ENCODE assay signal across 8 cellular contexts in the genomic region with DNA sequence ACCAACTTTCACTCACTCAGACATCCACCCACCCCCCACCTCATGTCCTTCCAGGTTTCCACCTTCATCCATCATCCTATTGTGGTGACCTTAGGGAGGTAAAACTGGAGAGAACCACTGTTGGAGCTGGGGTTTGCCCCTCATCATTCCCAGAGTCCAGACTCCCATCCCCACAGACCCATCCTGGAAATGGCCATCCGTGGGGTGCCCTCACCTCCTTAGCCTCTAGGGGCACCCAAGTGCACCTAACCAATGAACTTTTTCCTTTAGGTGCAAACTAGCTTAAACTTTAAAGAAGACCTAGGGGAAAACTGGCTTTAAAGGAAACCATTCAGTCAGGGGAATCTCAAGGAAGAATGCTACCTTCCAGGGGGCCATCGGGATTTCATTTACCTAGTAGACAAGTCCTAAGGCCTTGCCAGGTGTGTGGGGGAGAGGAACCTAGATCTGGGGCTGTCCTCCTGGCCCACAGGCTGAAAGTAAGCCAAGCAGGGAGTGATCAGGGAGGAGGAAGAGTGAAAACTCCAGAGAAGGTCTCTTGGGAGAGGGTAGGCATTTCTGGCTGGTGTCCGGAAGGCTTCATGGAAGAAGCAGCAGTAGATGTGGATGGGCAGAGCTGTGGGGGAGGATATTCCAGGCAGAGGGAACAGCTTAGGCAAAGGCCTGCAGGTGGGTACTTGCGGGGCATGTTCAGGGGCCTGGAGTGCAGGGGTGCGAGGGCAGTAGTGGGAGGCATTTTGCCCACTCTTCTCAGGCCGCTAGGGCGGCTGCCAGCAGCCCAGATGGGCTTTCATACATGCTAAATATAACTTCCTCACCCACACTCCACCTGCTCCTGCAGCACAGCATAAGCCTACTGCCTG. TPM values are rescaled to one million over a fixed set of nuclear protein-coding genes. Genes with fewer than 3 reads are reported as not detected.
DNase-seq lines count a peak whose midpoint lies in the region; ATAC-seq and TF ChIP-seq lines count a peak whose summit lies in the region.

No MANE protein-coding gene starts in this region.

- H4K20me1 ChIP-seq in BLaER1 treated with 17β-estradiol and CSF1 and Interleukin-3, amounts not matched to agents 10 nM and 100 nM: peaks cover 0 to 50% (median 2%) of the 10 kb centered on the region in 11 experiments; a peak in 10 of 22 replicates

- no peak overlapping the region for H3K4me3 Mint-ChIP-seq in stimulated activated effector memory CD8-positive, alpha-beta T cell treated with anti-CD3 and anti-CD28 coated beads, Interleukin-12 subunit alpha, Interleukin-12 subunit beta, amount 100 ng/mL, for 72 hours

- H3K27ac ChIP-seq in BLaER1 treated with 17β-estradiol and CSF1 and Interleukin-3, amounts not matched to agents 10 nM and 100 nM: peak overlapping the region in 5 of 11 experiments; percentile 0 to 52 (median 6); a peak in 4 of 22 replicates
- H3K27ac ChIP-seq in esophagus (ENCODE audit: low read depth in 2 of 2, low read length in 1 of 2): peak overlapping the region; percentile 69 to 90

- H3K9me3 ChIP-seq in BLaER1 treated with 17β-estradiol and CSF1 and Interleukin-3, amounts not matched to agents 10 nM and 100 nM (replicated peaks in 1 of 11): no peaks in the 10 kb centered on the region
- no peaks in the 10 kb centered on the region for H3K9me3 ChIP-seq in esophagus (ENCODE audit: control insufficient read depth in 2 of 2, insufficient read depth in 1 of 2, low read depth in 1 of 2, low read length in 1 of 2)

- DNase-seq in GM20000 (ENCODE audit: low spot score) (peak; percentile 79), UCSD-AML1 (lab: John Stamatoyannopoulos, UW; ENCODE audit: unreplicated experiment) (peak; percentile 29), hypothalamus (lab: John Stamatoyannopoulos, UW) (no peak)
- DNase-seq in stimulated activated effector memory CD8-positive, alpha-beta T cell treated with anti-CD3 and anti-CD28 coated beads, Interleukin-12 subunit alpha, Interleukin-12 subunit beta, amount 100 ng/mL, for 72 hours (ENCODE audit: low spot score in 2 of 2): no peak

- ATAC-seq in stimulated activated effector memory CD8-positive, alpha-beta T cell treated with anti-CD3 and anti-CD28 coated beads, Interleukin-12 subunit alpha, Interleukin-12 subunit beta, amount 100 ng/mL, for 72 hours: no peak
- ATAC-seq in HG02938 (IDR thresholded peaks at IDR 0.05; ENCODE audit: unreplicated experiment) (no peak), GM19467 (IDR thresholded peaks at IDR 0.05; ENCODE audit: unreplicated experiment) (no peak)

- H3K36me3 Mint-ChIP-seq in stimulated activated effector memory CD8-positive, alpha-beta T cell treated with anti-CD3 and anti-CD28 coated beads, Interleukin-12 subunit alpha, Interleukin-12 subunit beta, amount 100 ng/mL, for 72 hours: peaks cover 81% of the 10 kb centered on the region

- no peak overlapping the region for H3K4me3 ChIP-seq in BLaER1 treated with 17β-estradiol and CSF1 and Interleukin-3, amounts not matched to agents 10 nM and 100 nM
- no peak overlapping the region for H3K4me3 ChIP-seq in esophagus (ENCODE audit: low read depth in 1 of 2, low read length in 2 of 2)

- H3K4me1 Mint-ChIP-seq in stimulated activated effector memory CD8-positive, alpha-beta T cell treated with anti-CD3 and anti-CD28 coated beads, Interleukin-12 subunit alpha, Interleukin-12 subunit beta, amount 100 ng/mL, for 72 hours: peaks cover 69% of the 10 kb centered on the region

- H3K4me1 ChIP-seq in BLaER1 treated with 17β-estradiol and CSF1 and Interleukin-3, amounts not matched to agents 10 nM and 100 nM: peaks cover 44 to 76% (median 53%) of the 10 kb centered on the region in 10 experiments
- peaks cover 2 to 35% of the 10 kb centered on the region in 2 donors for H3K4me1 ChIP-seq in esophagus (ENCODE audit: control insufficient read depth in 2 of 2, insufficient read depth in 2 of 2, low read length in 1 of 2)

- peaks cover 5 to 35% (median 15%) of the 10 kb centered on the region in 11 experiments; a peak in 18 of 22 replicates for H3K36me3 ChIP-seq in BLaER1 treated with 17β-estradiol and CSF1 and Interleukin-3, amounts not matched to agents 10 nM and 100 nM
- peaks cover 0 to 3% of the 10 kb centered on the region in 2 donors for H3K36me3 ChIP-seq in esophagus (ENCODE audit: control insufficient read depth in 2 of 2, insufficient read depth in 2 of 2, low read length in 1 of 2)

- H3K27me3 ChIP-seq in BLaER1 treated with 17β-estradiol and CSF1 and Interleukin-3, amounts not matched to agents 10 nM and 100 nM: no peaks in the 10 kb centered on the region
- H3K27me3 ChIP-seq in esophagus (ENCODE audit: control insufficient read depth in 1 of 2, insufficient read depth in 2 of 2, low read length in 2 of 2): no peaks in the 10 kb centered on the region

- H3K9me3 Mint-ChIP-seq in stimulated activated effector memory CD8-positive, alpha-beta T cell treated with anti-CD3 and anti-CD28 coated beads, Interleukin-12 subunit alpha, Interleukin-12 subunit beta, amount 100 ng/mL, for 72 hours: no peaks in the 10 kb centered on the region

- 63 to 65% methylated on average over 7 of the region's 7 CpGs for WGBS in esophagus, 2 donors

- peak overlapping the region; percentile 81 for H3K27ac Mint-ChIP-seq in stimulated activated effector memory CD8-positive, alpha-beta T cell treated with anti-CD3 and anti-CD28 coated beads, Interleukin-12 subunit alpha, Interleukin-12 subunit beta, amount 100 ng/mL, for 72 hours

- peak overlapping the region; percentile 21 to 99 (median 64) for H3K4me2 ChIP-seq in BLaER1 treated with 17β-estradiol and CSF1 and Interleukin-3, amounts not matched to agents 10 nM and 100 nM

- H3K9ac ChIP-seq in BLaER1 treated with 17β-estradiol and CSF1 and Interleukin-3, amounts not matched to agents 10 nM and 100 nM: peak overlapping the region in 5 of 11 experiments; percentile 4 to 49 (median 31); a peak in 8 of 22 replicates

- peak; percentile 54 for TF ChIP-seq CTCF in GM20000 (IDR thresholded peaks at IDR 0.05; ENCODE audit: extremely low read depth, missing control alignments)

RNA-seq across cellular contexts. Expression of a gene that starts 11.6 kb away (rescaled TPM):
- 10 to 100 TPM; 49.7 to 74.5 TPM for polyA plus RNA-seq in esophagus

RNA-seq across cellular contexts. Expression of a gene that starts 15.0 kb away (rescaled TPM):
- under 1 TPM; 0.13 to 0.49 TPM for polyA plus RNA-seq in esophagus

RNA-seq across cellular contexts. Expression of a gene that starts 17.8 kb away (rescaled TPM):
- polyA plus RNA-seq in esophagus: 100 to 1,000 TPM in 1 of 2 donors, 10 to 100 TPM in 1; 84.0 to 190 TPM

RNA-seq across cellular contexts. Expression of a gene that starts 31.2 kb away (rescaled TPM):
- polyA plus RNA-seq in esophagus: under 1 TPM in 1 of 2 donors, not detected in 1; 0.21 TPM

RNA-seq across cellular contexts. Expression of a gene that starts 40.1 kb away (rescaled TPM):
- 10 to 100 TPM; 18.1 to 33.5 TPM for polyA plus RNA-seq in esophagus

Comparison
In these comparisons a context has a peak if more than half of its experiments do, and no peak if none do; other contexts are left out.
1. DNase-seq: peak in GM20000 (single experiment) and UCSD-AML1 (single experiment); none in stimulated activated effector memory CD8-positive, alpha-beta T cell treated with anti-CD3 and anti-CD28 coated beads, Interleukin-12 subunit alpha, Interleukin-12 subunit beta, amount 100 ng/mL, for 72 hours (0 of 2) and hypothalamus (0 of 51).